19 cellular contexts compared by ENCODE assay signal in the genomic region with DNA sequence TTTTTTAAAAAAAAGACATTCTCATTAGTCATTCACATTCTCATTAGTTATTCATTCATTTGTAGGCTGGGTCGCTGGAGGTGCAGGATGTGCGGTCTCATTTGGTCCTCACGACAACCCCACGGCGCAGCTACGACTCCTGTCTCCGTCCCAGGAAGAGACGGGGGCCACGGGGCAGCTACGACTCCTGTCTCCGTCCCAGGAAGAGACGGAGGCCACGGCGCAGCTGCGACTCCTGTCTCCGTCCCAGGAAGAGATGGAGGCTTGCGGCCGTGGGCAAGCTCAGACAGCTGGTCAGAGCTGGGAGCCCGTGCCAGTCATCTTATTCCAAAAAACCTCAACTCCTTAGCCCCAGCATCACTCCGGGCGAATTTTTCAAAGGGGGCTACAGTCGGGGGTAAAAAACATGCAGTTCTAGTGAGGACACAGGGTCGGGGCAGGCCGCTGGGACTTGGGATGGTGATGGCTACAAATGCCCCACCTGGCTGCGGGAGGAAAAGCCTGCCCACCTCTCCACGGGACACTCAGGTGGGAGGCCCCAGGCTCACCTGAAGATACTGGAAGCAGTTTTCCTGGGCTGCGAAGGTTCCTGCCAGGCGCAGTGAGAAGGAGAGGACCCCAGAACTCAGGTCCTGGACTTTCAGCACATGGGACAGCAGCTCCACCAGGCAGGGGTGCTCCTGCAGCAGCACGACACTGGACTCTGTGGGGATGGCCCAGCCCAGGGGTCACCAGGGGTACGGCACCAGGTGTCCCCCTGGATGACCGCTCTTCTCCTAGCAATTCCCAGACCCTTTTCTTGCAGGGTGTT.
"Had no signal": no experiment of that assay in that cellular context is flagged by ENCODE, and none has a peak within 500 bp of the region (broad histone marks: within the 10 kb centered on the region; RNA-seq: fewer than 3 reads in every experiment).

No MANE protein-coding gene starts in this region.

- ATAC-seq: activated CD4-positive, alpha-beta T cell treated with anti-CD3 and anti-CD28 coated beads for 36 hours; heart left ventricle; stimulated activated naive CD8-positive, alpha-beta T cell treated with anti-CD3 and anti-CD28 coated beads, Interleukin-15, Interleukin-2, amounts not matched to agents 100 U/mL and 50 U/mL, for 24 hours had no signal

- H3K4me1 ChIP-seq: breast epithelium, right atrium auricular region had no signal

- H3K4me3 ChIP-seq: breast epithelium, heart left ventricle, right atrium auricular region, SK-N-MC, smooth muscle cell had no signal

- H3K27ac ChIP-seq: breast epithelium, epithelial cell of prostate, heart left ventricle, right atrium auricular region, SK-N-MC, WERI-Rb-1 had no signal

- H3K9me3 ChIP-seq: breast epithelium, heart left ventricle, right atrium auricular region had no signal

- H3K9me3 Mint-ChIP-seq: activated CD4-positive, alpha-beta memory T cell treated with anti-CD3 and anti-CD28 coated beads for 36 hours; activated naive CD8-positive, alpha-beta T cell treated with anti-CD3 and anti-CD28 coated beads for 36 hours; dendritic cell treated with granulocyte-macrophage colony-stimulating factor and Interleukin-4, amounts not matched to agents 40 ng/mL and 50 ng/mL, for 4 days; naive B cell had no signal

- H3K27me3 Mint-ChIP-seq: activated CD4-positive, alpha-beta memory T cell treated with anti-CD3 and anti-CD28 coated beads for 36 hours; activated CD4-positive, alpha-beta T cell treated with anti-CD3 and anti-CD28 coated beads for 36 hours; activated naive CD8-positive, alpha-beta T cell treated with anti-CD3 and anti-CD28 coated beads for 36 hours; dendritic cell treated with granulocyte-macrophage colony-stimulating factor and Interleukin-4, amounts not matched to agents 40 ng/mL and 50 ng/mL, for 4 days; naive B cell; progenitor cell of endocrine pancreas had no signal

- H3K27ac Mint-ChIP-seq: activated CD4-positive, alpha-beta memory T cell treated with anti-CD3 and anti-CD28 coated beads for 36 hours; activated CD4-positive, alpha-beta T cell treated with anti-CD3 and anti-CD28 coated beads for 36 hours; activated naive CD8-positive, alpha-beta T cell treated with anti-CD3 and anti-CD28 coated beads for 36 hours; dendritic cell treated with granulocyte-macrophage colony-stimulating factor and Interleukin-4, amounts not matched to agents 40 ng/mL and 50 ng/mL, for 4 days; progenitor cell of endocrine pancreas had no signal

- DNase-seq: activated CD4-positive, alpha-beta memory T cell treated with anti-CD3 and anti-CD28 coated beads for 36 hours; activated CD4-positive, alpha-beta T cell treated with anti-CD3 and anti-CD28 coated beads for 36 hours; activated naive CD8-positive, alpha-beta T cell treated with anti-CD3 and anti-CD28 coated beads for 36 hours; activated T-cell treated with anti-CD3 and anti-CD28 coated beads, Interleukin-2, amount 50 U/mL, for 48 hours; effector memory CD4-positive, alpha-beta T cell; foreskin melanocyte; naive B cell; nucleus accumbens; stimulated activated naive CD8-positive, alpha-beta T cell treated with anti-CD3 and anti-CD28 coated beads, Interleukin-15, Interleukin-2, amounts not matched to agents 100 U/mL and 50 U/mL, for 24 hours; T-helper 1 cell; WERI-Rb-1 had no signal

- H3K4me3 Mint-ChIP-seq: activated CD4-positive, alpha-beta memory T cell treated with anti-CD3 and anti-CD28 coated beads for 36 hours; activated CD4-positive, alpha-beta T cell treated with anti-CD3 and anti-CD28 coated beads for 36 hours; activated naive CD8-positive, alpha-beta T cell treated with anti-CD3 and anti-CD28 coated beads for 36 hours; dendritic cell treated with granulocyte-macrophage colony-stimulating factor and Interleukin-4, amounts not matched to agents 40 ng/mL and 50 ng/mL, for 4 days had no signal
